7 cellular contexts compared by ENCODE assay signal in the genomic region with DNA sequence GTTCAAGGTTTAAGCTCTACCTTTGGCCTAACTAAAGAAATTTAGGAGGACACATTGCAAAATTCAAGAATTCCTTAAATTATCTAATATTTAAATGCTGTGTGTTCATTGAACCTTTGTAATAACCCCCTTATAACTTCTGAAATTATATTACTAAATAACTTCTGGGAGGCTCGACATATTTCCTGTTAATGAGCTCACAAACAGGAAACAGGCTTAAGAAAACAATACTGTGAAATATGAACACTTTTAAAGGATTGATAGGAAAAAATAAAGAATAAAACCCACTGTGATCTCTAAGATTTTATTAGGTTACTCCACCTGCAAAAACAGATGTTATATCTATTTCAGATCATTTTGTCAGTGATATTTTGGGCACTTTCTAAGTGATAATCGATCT.
"Had no signal": no experiment of that assay in that cellular context is flagged by ENCODE, and none has a peak within 500 bp of the region (broad histone marks: within the 10 kb centered on the region; RNA-seq: fewer than 3 reads in every experiment).

No MANE protein-coding gene starts in this region.

- DNase-seq: GDM1, GF-D8 had no signal

- FAIRE-seq: GM12878, GM12891, GM12892, GM18507, GM19239 had no signal

- H3K4me3 ChIP-seq: GM12878 had no signal
